Comparison of ENCODE assay signal across 8 cellular contexts in genomic region chr19:43596842-43597461, GRCh38. TPM values are rescaled to one million over a fixed set of nuclear protein-coding genes. Genes with fewer than 3 reads are reported as not detected.
DNase-seq lines count a peak whose midpoint lies in the region; ATAC-seq and TF ChIP-seq lines count a peak whose summit lies in the region.

No MANE protein-coding gene starts in this region.

- H3K27me3 ChIP-seq in SJSA1 (replicated peaks) (no peaks in the 10 kb centered on the region), esophagus (ENCODE audit: control insufficient read depth in 1 of 2, insufficient read depth in 2 of 2, low read length in 2 of 2) (no peaks in the 10 kb centered on the region), psoas muscle (ENCODE audit: insufficient read depth in 3 of 3, low read length in 2 of 3) (no peaks in the 10 kb centered on the region)

- H3K4me3 ChIP-seq in GM12875 (ENCODE audit: low read depth, low read length) (peak overlapping the region; percentile 67), SJSA1 (peak overlapping the region; percentile 48), esophagus (ENCODE audit: low read depth in 1 of 2, low read length in 2 of 2) (peak overlapping the region; percentile 57 to 59), psoas muscle (peak overlapping the region; percentile 89)

- H3K9me3 ChIP-seq in SJSA1 (replicated peaks) (no peaks in the 10 kb centered on the region), esophagus (ENCODE audit: control insufficient read depth in 2 of 2, insufficient read depth in 1 of 2, low read depth in 1 of 2, low read length in 1 of 2) (no peaks in the 10 kb centered on the region), psoas muscle (no peaks in the 10 kb centered on the region)

- DNase-seq in SJSA1 (ENCODE audit: low read depth in 1 of 2, low spot score in 2 of 2) = peak in 1 of 2 experiments; percentile 15
- no peak for DNase-seq in psoas muscle
- no peak for DNase-seq in Ammon's horn (ENCODE audit: low spot score)
- no peak for DNase-seq in left colon
- DNase-seq in HuH-7 (ENCODE audit: low spot score) = no peak

- H3K4me1 ChIP-seq in SJSA1 (replicated peaks) (peaks cover 24% of the 10 kb centered on the region), esophagus (ENCODE audit: control insufficient read depth in 2 of 2, insufficient read depth in 2 of 2, low read length in 1 of 2) (peaks cover 7 to 8% of the 10 kb centered on the region in 2 donors), psoas muscle (peaks cover 26% of the 10 kb centered on the region)

- ATAC-seq in psoas muscle (no peak), left colon (no peak), HG03025 (IDR thresholded peaks at IDR 0.05; ENCODE audit: low FRiP score, unreplicated experiment) (no peak)

- WGBS in esophagus, 2 donors = 15 to 18% methylated on average over 7 of the region's 7 CpGs
- WGBS in psoas muscle, 3 donors = 16 to 26% (median 18%) methylated on average over 7 of the region's 7 CpGs

- intact Hi-C loops in psoas muscle (cut with DNase I) = loop anchor here (5.0 to 10.0 kb wide), 2 partner anchors 62 to 65 kb away; partner anchors contain the start of gene ZNF575 (in 2 of the 2)
- intact Hi-C loops in left colon (cut with DNase I, micrococcal nuclease) = no loop called here

- H3K36me3 ChIP-seq in SJSA1 (peaks cover 68% of the 10 kb centered on the region), esophagus (ENCODE audit: control insufficient read depth in 2 of 2, insufficient read depth in 2 of 2, low read length in 1 of 2) (peaks cover 10 to 25% of the 10 kb centered on the region in 2 donors), psoas muscle (ENCODE audit: insufficient read depth in 1 of 2, low read depth in 1 of 2) (peaks cover 3 to 63% of the 10 kb centered on the region in 2 donors)

- peak overlapping the region; percentile 97; the same call in 1 of the 2 replicates for H3K27ac ChIP-seq in SJSA1
- peak overlapping the region; percentile 90 to 98 for H3K27ac ChIP-seq in esophagus (ENCODE audit: low read depth in 2 of 2, low read length in 1 of 2)
- peak overlapping the region; percentile 99 for H3K27ac ChIP-seq in psoas muscle

- TF ChIP-seq CTCF in GM12875 (IDR thresholded peaks at IDR 0.05; ENCODE audit: borderline replicate concordance, insufficient read depth, low read depth, low read length) (no peak), psoas muscle (IDR thresholded peaks at IDR 0.05) (no peak)

RNA-seq across cellular contexts. Expression of gene ZNF576, which starts 0.6 kb away (rescaled TPM):
- total RNA-seq in SJSA1 (2014; rRNA removed; shearing (Covaris generic)) = 8.8 and 12.6 TPM in 2 replicates
- 10 to 100 TPM in 1 of 2 donors, 1 to 10 TPM in 1; 6.8 to 13.0 TPM for polyA plus RNA-seq in esophagus
- 10 to 100 TPM; 10.3 to 16.2 (median 15.9) TPM for total RNA-seq in psoas muscle
- 10 to 100 TPM; 14.6 to 22.7 (median 22.4) TPM for polyA plus RNA-seq in psoas muscle
- total RNA-seq in left colon = 10 to 100 TPM; 13.5 to 16.6 TPM

RNA-seq across cellular contexts. Expression of gene IRGQ, which starts 1.0 kb away (rescaled TPM):
- total RNA-seq in SJSA1 (2014; rRNA removed; shearing (Covaris generic)) = 35.1 and 36.2 TPM in 2 replicates
- polyA plus RNA-seq in esophagus (1 to 10 TPM; 3.1 to 4.1 TPM), psoas muscle (10 to 100 TPM in 2 of 3 donors, 1 to 10 TPM in 1; 5.5 to 23.3 (median 11.9) TPM)
- total RNA-seq in psoas muscle (10 to 100 TPM; 16.3 to 26.9 (median 22.4) TPM), left colon (10 to 100 TPM; 19.8 to 23.3 TPM)

RNA-seq across cellular contexts. Expression of gene SRRM5, which starts 14.9 kb away (rescaled TPM):
- not detected in 2 replicates for total RNA-seq in SJSA1 (2014; rRNA removed; shearing (Covaris generic))
- polyA plus RNA-seq in esophagus (under 1 TPM; 0.14 to 0.71 TPM), psoas muscle (1 to 10 TPM in 1 of 3 donors, under 1 TPM in 2; 0.10 to 1.1 (median 0.52) TPM)
- total RNA-seq in psoas muscle (under 1 TPM in 3 of 4 donors, not detected in 1; 0.12 to 0.34 (median 0.19) TPM), left colon (under 1 TPM; 0.14 to 0.73 TPM)

RNA-seq across cellular contexts. Expression of gene PINLYP, which starts 21.4 kb away (rescaled TPM):
- 1.3 TPM in 1 of 2 replicates, not detected in the other for total RNA-seq in SJSA1 (2014; rRNA removed; shearing (Covaris generic))
- polyA plus RNA-seq in esophagus (10 to 100 TPM; 13.5 to 17.6 TPM), psoas muscle (1 to 10 TPM in 1 of 3 donors, under 1 TPM in 2; 0.66 to 1.3 (median 0.90) TPM)
- total RNA-seq in psoas muscle (1 to 10 TPM in 1 of 4 donors, under 1 TPM in 2, not detected in 1; 0.66 to 1.1 (median 0.86) TPM), left colon (1 to 10 TPM in 1 of 2 donors, under 1 TPM in 1; 0.95 to 1.6 TPM)

RNA-seq across cellular contexts. Expression of gene XRCC1, which starts 21.6 kb away (rescaled TPM):
- total RNA-seq in SJSA1 (2014; rRNA removed; shearing (Covaris generic)) = 48.6 and 59.8 TPM in 2 replicates
- polyA plus RNA-seq in esophagus (10 to 100 TPM; 13.7 to 14.4 TPM), psoas muscle (10 to 100 TPM; 13.5 to 21.6 (median 14.1) TPM)
- total RNA-seq in psoas muscle (10 to 100 TPM; 12.7 to 22.1 (median 14.8) TPM), left colon (10 to 100 TPM; 16.5 to 17.3 TPM)

Comparison
In these comparisons a context has a peak if more than half of its experiments do, and no peak if none do; other contexts are left out.
1. intact Hi-C loops: an anchor here in psoas muscle (5.0 to 10.0 kb wide); none called in left colon.